In genomic region chr2:101387151-101387807, GRCh38 we compare ENCODE assay signal across 8 cellular contexts. TPM values are rescaled to one million over a fixed set of nuclear protein-coding genes. Genes with fewer than 3 reads are reported as not detected.
DNase-seq lines count a peak whose midpoint lies in the region; ATAC-seq, FAIRE-seq and TF ChIP-seq lines count a peak whose summit lies in the region.

A gene with protein sequence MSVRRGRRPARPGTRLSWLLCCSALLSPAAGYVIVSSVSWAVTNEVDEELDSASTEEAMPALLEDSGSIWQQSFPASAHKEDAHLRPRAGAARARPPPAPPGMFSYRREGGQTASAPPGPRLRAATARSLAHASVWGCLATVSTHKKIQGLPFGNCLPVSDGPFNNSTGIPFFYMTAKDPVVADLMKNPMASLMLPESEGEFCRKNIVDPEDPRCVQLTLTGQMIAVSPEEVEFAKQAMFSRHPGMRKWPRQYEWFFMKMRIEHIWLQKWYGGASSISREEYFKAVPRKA (minus strand): TSS chr2:101387503. CDS start chr2:101387457, 46 bp downstream.

- TF ChIP-seq EP300 in K562 (IDR thresholded peaks at IDR 0.05; ENCODE audit: low read length), result no peak

- CTCF ChIA-PET in K562 (lab: Yijun Ruan, JAX; ENCODE audit: low intra/inter-chr PET ratio), result interaction anchor here (0.6 kb wide), 1 partner anchor 375 kb away, joined by 3 read pairs; no protein-coding TSS in a partner anchor

- H3K9me3 ChIP-seq in HUES48 (ENCODE audit: control insufficient read depth, insufficient read depth, low read length) (no peaks in the 10 kb centered on the region), K562 (replicated peaks; ENCODE audit: control insufficient read depth, insufficient read depth, low read depth, low read length) (no peaks in the 10 kb centered on the region)

- H3K4me1 ChIP-seq in HUES48 (ENCODE audit: control insufficient read depth, insufficient read depth, low read length) (peaks cover 7% of the 10 kb centered on the region; the same call in 1 of the 2 replicates), K562 (replicated peaks in 1 of 2; ENCODE audit: control insufficient read depth in 2 of 2, insufficient read depth in 2 of 2, low read length in 2 of 2) (peaks cover 0 to 10% of the 10 kb centered on the region in 2 experiments; a peak in 2 of 5 replicates)

- H3K4me3 ChIP-seq in HUES48 (ENCODE audit: low read depth, low read length) (peak within 1 kb of the TSS; percentile 83), K562 (no peak within 1 kb of the TSS)

- no peaks in the 10 kb centered on the region for H4K20me1 ChIP-seq in K562 (replicated peaks; ENCODE audit: control insufficient read depth, insufficient read depth, low read length)

- ATAC-seq in K562 (peak; percentile 89), HG03378 (IDR thresholded peaks at IDR 0.05; ENCODE audit: unreplicated experiment) (no peak), HG02885 (IDR thresholded peaks at IDR 0.05; ENCODE audit: poor library complexity, unreplicated experiment) (no peak)

- no TSS peak for BruUV-seq in K562 (replicated peaks; lab: Mats Ljungman, UMichigan)

- no peak within 1 kb of the TSS for H3K27ac ChIP-seq in C4-2B
- H3K27ac ChIP-seq in HUES48 (ENCODE audit: low read depth, low read length), result peak within 1 kb of the TSS; percentile 20
- no peak within 1 kb of the TSS for H3K27ac ChIP-seq in K562 (ENCODE audit: extremely low read depth, low read depth, low read length)

- intact Hi-C loops in K562 (cut with micrococcal nuclease), result loop anchor here (1.0 kb wide), 1 partner anchor 47 kb away; no protein-coding TSS in a partner anchor

- no peaks in the 10 kb centered on the region for H3K79me2 ChIP-seq in K562 (ENCODE audit: control insufficient read depth, insufficient read depth, low read length)

- no peak for TF ChIP-seq POLR2A in K562 (conservative IDR thresholded peaks at IDR 0.05)

- no peak within 1 kb of the TSS for H2AFZ ChIP-seq in K562 (ENCODE audit: low read depth, low read length)

- no peak for FAIRE-seq in K562 (lab: Jason Lieb, UNC)

- in situ Hi-C loops in K562 (cut with MboI), result no loop called here

- H3K27me3 ChIP-seq in HUES48 (ENCODE audit: control insufficient read depth, insufficient read depth, low read length) (peaks cover 44% of the 10 kb centered on the region), K562 (ENCODE audit: control insufficient read depth in 2 of 2, insufficient read depth in 2 of 2, low read length in 2 of 2) (peaks cover 18 to 33% of the 10 kb centered on the region in 2 experiments; a peak in 4 of 5 replicates)

- peak; percentile 45 for DNase-seq in T-helper 9 cell
- peak; percentile 14 to 44 (median 19) for DNase-seq in K562 (ENCODE audit: extremely low read depth in 1 of 4, low spot score in 3 of 4)
- peak in 48 of 51 donors; percentile 9 to 84 (median 48) for DNase-seq in hypothalamus (lab: John Stamatoyannopoulos, UW)
- peak; percentile 88 for DNase-seq in retina

- 11% methylated on average over 49 of the region's 79 CpGs for WGBS in K562 (ENCODE audit: insufficient coverage, low coverage, missing lambda C conversion rate)

- POLR2A ChIA-PET in K562 (lab: Yijun Ruan, JAX), result interaction anchor here (0.6 to 1.3 kb wide), 3 partner anchors 9 to 31 kb away, joined by 3 read pairs; no protein-coding TSS in a partner anchor

- H3K36me3 ChIP-seq in HUES48 (ENCODE audit: control insufficient read depth, insufficient read depth, low read length), result no peaks in the 10 kb centered on the region
- H3K36me3 ChIP-seq in K562 (ENCODE audit: control insufficient read depth, insufficient read depth, low read length), result no peaks in the 10 kb centered on the region

- peaks cover 2% of the 10 kb centered on the region for H3K9me1 ChIP-seq in K562 (ENCODE audit: control insufficient read depth, insufficient read depth, low read length)

- peak in 1 of 2 experiments; percentile 24; a peak in 2 of 4 replicates for TF ChIP-seq RAD21 in K562 (CRISPR knock-in tag; conservative IDR thresholded peaks at IDR 0.05 in 1 of 2, IDR thresholded peaks at IDR 0.05 in 1 of 2)

- peak; percentile 60 for TF ChIP-seq CTCF in C4-2B (conservative IDR thresholded peaks at IDR 0.05)
- peak in 2 of 3 experiments; percentile 26 to 75; a peak in 3 of 6 replicates for TF ChIP-seq CTCF in K562 (IDR thresholded peaks at IDR 0.05 in 2 of 3, conservative IDR thresholded peaks at IDR 0.05 in 1 of 3; ENCODE audit: insufficient read depth in 2 of 3, low read depth in 1 of 3, low read length in 3 of 3)

- H3K4me2 ChIP-seq in K562 (ENCODE audit: insufficient read depth, low read length), result no peak within 1 kb of the TSS

- H3K9ac ChIP-seq in HUES48 (ENCODE audit: low read depth, low read length) (0 out of 2 replicates have a peak within 1 kb of the TSS, but pooled peaks have one; percentile 12), K562 (ENCODE audit: insufficient read depth in 1 of 2, low read depth in 2 of 2, low read length in 2 of 2) (no peak within 1 kb of the TSS; a peak in 1 of 4 replicates)

TF ChIP-seq in K562, 482 proteins besides CTCF, POLR2A, EP300 and RAD21:
- TF ChIP-seq, protein P1, sequence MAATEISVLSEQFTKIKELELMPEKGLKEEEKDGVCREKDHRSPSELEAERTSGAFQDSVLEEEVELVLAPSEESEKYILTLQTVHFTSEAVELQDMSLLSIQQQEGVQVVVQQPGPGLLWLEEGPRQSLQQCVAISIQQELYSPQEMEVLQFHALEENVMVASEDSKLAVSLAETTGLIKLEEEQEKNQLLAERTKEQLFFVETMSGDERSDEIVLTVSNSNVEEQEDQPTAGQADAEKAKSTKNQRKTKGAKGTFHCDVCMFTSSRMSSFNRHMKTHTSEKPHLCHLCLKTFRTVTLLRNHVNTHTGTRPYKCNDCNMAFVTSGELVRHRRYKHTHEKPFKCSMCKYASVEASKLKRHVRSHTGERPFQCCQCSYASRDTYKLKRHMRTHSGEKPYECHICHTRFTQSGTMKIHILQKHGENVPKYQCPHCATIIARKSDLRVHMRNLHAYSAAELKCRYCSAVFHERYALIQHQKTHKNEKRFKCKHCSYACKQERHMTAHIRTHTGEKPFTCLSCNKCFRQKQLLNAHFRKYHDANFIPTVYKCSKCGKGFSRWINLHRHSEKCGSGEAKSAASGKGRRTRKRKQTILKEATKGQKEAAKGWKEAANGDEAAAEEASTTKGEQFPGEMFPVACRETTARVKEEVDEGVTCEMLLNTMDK (IDR thresholded peaks at IDR 0.05; ENCODE audit: borderline replicate concordance, insufficient read depth, low read depth, low read length, poor library complexity, severe bottlenecking), result peak; percentile 29
- TF ChIP-seq, protein P2, sequence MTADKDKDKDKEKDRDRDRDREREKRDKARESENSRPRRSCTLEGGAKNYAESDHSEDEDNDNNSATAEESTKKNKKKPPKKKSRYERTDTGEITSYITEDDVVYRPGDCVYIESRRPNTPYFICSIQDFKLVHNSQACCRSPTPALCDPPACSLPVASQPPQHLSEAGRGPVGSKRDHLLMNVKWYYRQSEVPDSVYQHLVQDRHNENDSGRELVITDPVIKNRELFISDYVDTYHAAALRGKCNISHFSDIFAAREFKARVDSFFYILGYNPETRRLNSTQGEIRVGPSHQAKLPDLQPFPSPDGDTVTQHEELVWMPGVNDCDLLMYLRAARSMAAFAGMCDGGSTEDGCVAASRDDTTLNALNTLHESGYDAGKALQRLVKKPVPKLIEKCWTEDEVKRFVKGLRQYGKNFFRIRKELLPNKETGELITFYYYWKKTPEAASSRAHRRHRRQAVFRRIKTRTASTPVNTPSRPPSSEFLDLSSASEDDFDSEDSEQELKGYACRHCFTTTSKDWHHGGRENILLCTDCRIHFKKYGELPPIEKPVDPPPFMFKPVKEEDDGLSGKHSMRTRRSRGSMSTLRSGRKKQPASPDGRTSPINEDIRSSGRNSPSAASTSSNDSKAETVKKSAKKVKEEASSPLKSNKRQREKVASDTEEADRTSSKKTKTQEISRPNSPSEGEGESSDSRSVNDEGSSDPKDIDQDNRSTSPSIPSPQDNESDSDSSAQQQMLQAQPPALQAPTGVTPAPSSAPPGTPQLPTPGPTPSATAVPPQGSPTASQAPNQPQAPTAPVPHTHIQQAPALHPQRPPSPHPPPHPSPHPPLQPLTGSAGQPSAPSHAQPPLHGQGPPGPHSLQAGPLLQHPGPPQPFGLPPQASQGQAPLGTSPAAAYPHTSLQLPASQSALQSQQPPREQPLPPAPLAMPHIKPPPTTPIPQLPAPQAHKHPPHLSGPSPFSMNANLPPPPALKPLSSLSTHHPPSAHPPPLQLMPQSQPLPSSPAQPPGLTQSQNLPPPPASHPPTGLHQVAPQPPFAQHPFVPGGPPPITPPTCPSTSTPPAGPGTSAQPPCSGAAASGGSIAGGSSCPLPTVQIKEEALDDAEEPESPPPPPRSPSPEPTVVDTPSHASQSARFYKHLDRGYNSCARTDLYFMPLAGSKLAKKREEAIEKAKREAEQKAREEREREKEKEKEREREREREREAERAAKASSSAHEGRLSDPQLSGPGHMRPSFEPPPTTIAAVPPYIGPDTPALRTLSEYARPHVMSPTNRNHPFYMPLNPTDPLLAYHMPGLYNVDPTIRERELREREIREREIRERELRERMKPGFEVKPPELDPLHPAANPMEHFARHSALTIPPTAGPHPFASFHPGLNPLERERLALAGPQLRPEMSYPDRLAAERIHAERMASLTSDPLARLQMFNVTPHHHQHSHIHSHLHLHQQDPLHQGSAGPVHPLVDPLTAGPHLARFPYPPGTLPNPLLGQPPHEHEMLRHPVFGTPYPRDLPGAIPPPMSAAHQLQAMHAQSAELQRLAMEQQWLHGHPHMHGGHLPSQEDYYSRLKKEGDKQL (CRISPR knock-in tag; IDR thresholded peaks at IDR 0.05; ENCODE audit: borderline replicate concordance), result no peak
- TF ChIP-seq U2AF2 (optimal IDR thresholded peaks at IDR 0.05; ENCODE audit: low read depth, low read length) (no peak), ZBTB7A (IDR thresholded peaks at IDR 0.05; ENCODE audit: borderline replicate concordance, control insufficient read depth, low read depth, low read length) (peak; percentile 73; the same call in 1 of the 2 replicates)

RNA-seq across cellular contexts. Expression of the gene that starts here (rescaled TPM):
- total RNA-seq in K562 (2011; cell fraction: chromatin; rRNA removed; ENCODE audit: low replicate concordance), result not detected in 2 replicates
- not detected in 2 replicates for total RNA-seq in K562 (2011; cell fraction: nucleolus; rRNA removed)
- not detected in 2 replicates for total RNA-seq in K562 (2011; cell fraction: nucleoplasm; rRNA removed)
- total RNA-seq in K562 (2014; rRNA removed), result not detected in 2 replicates
- not detected in 2 replicates for total RNA-seq in K562 (2014; rRNA removed; fragmentation: Illumina TruSeq; extraction: Trizol)
- not detected in 2 replicates for total RNA-seq in K562 (2015; rRNA removed; fragmentation: Illumina TruSeq; extraction: Trizol)
- not detected in 2 replicates for total RNA-seq in K562 (2021)
- not detected in 2 replicates for polyA plus RNA-seq in K562 (2011; rRNA removed)
- polyA plus RNA-seq in K562 (2011; cell fraction: cytosol; rRNA removed), result not detected in 2 replicates
- polyA plus RNA-seq in K562 (2011; cell fraction: nucleus; rRNA removed), result not detected in 2 replicates
- polyA plus RNA-seq in K562 (2012), result not detected in 2 replicates
- not detected in 2 replicates for polyA plus RNA-seq in K562 (2014; fragmentation: Illumina TruSeq; extraction: Trizol)
- not detected for polyA plus RNA-seq in K562 (2014; fragmentation: Nextera tagmentation; extraction: Ambion mirVana)
- not detected in 2 replicates for polyA plus RNA-seq in K562 (2014; rRNA removed)
- not detected in 2 replicates for polyA minus RNA-seq in K562 (2011; rRNA and poly(A)+ RNA removed)
- not detected in 2 replicates for polyA minus RNA-seq in K562 (2011; cell fraction: cytosol; rRNA and poly(A)+ RNA removed)
- polyA minus RNA-seq in K562 (2011; cell fraction: nucleus; rRNA and poly(A)+ RNA removed), result 0.13 TPM in 1 of 2 replicates, not detected in the other

Comparison
In these comparisons a context has a peak if more than half of its experiments do, and no peak if none do; other contexts are left out.
1. Peak in DNase-seq and ATAC-seq in K562; RNA of the gene not detected or under 1 TPM.
2. DNase-seq: peak in every context shown above with its lines; median percentile 88 in retina; 48 in hypothalamus; 45 in T-helper 9 cell; 19 in K562.